ENCODE assay signal across 24 cellular contexts in the genomic region with DNA sequence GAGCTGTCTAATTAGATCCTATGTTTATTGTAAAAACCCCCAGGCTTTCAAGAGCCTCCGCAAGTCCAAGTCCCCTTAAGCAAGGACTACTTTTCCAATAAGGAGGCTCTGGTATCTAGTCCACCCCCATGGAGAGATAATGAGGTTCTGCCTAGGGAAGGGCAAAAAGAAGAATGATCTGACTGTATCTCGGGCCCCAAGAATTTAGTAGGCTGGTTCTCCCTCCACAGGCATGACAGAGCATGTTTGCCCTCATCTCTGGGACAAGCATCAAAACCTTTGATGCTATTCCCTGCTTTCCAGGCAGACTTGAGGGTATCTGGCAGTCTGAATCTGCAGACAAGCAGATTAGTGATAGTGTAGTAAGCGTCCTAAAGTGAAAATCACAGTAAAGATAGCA. TPM values are rescaled to one million over a fixed set of nuclear protein-coding genes. Genes with fewer than 3 reads are reported as not detected.
DNase-seq lines count a peak whose midpoint lies in the region; ATAC-seq and TF ChIP-seq lines count a peak whose summit lies in the region.
"Had no signal": no experiment of that assay in that cellular context is flagged by ENCODE, and none has a peak within 500 bp of the region (broad histone marks: within the 10 kb centered on the region; RNA-seq: fewer than 3 reads in every experiment).

No MANE protein-coding gene starts in this region.

- no peak overlapping the region for H3K27ac ChIP-seq in mammary epithelial cell (ENCODE audit: insufficient read depth, low read depth, low read length)
- H3K27ac ChIP-seq in neuronal stem cell (replicated peaks; ENCODE audit: low read length), result no peak overlapping the region
- H3K27ac ChIP-seq: A549; BLaER1 treated with 17β-estradiol and CSF1 and Interleukin-3, amounts not matched to agents 10 nM and 100 nM had no signal

- WGBS in mammary epithelial cell (ENCODE audit: low coverage, missing lambda C conversion rate), result 12% methylated on average over 2 of the region's 3 CpGs
- WGBS in neuronal stem cell (ENCODE audit: extremely low coverage in 2 of 2, insufficient read length in 2 of 2, insufficient replicate concordance in 1 of 2), 2 donors, result no CpG with 5 or more reads among the region's 3 CpGs

- H3K4me2 ChIP-seq in mammary epithelial cell (ENCODE audit: insufficient read depth, low read depth, low read length) (peak overlapping the region; percentile 37), neuronal stem cell (ENCODE audit: insufficient read depth, low read length, poor library complexity, severe bottlenecking) (no peak overlapping the region)
- H3K4me2 ChIP-seq: A549; BLaER1 treated with 17β-estradiol and CSF1 and Interleukin-3, amounts not matched to agents 10 nM and 100 nM; GM23338 had no signal

- in situ Hi-C loops in mammary epithelial cell (cut with MboI; ENCODE audit: low sequenced_read_pairs in 2 of 2), result no loop called here

- dilution Hi-C loops in mammary epithelial cell (cut with HindIII; ENCODE audit: low sequenced_read_pairs), result no loop called here

- no peak for ATAC-seq in activated T-cell treated with anti-CD3 and anti-CD28 coated beads, Interleukin-2, amount 50 U/mL, for 72 hours (replicated peaks in 1 of 2)
- ATAC-seq: A549, GM23338 had no signal

- no peaks in the 10 kb centered on the region for H3K36me3 Mint-ChIP-seq in MCF 10A (ENCODE audit: insufficient read depth, unreplicated experiment)
- peaks cover 0 to 6% of the 10 kb centered on the region in 2 donors for H3K36me3 Mint-ChIP-seq in activated T-cell treated with anti-CD3 and anti-CD28 coated beads, Interleukin-2, amount 50 U/mL, for 72 hours (ENCODE audit: insufficient read depth in 2 of 2)
- H3K36me3 Mint-ChIP-seq: CD14-positive monocyte had no signal

- H3K79me2 ChIP-seq in mammary epithelial cell (ENCODE audit: insufficient read depth, low read length), result no peaks in the 10 kb centered on the region

- POLR2A ChIA-PET in MCF 10A (lab: Yijun Ruan, JAX), result interaction anchor here (0.6 kb wide), 2 partner anchors 21 to 88 kb away, joined by 3 to 5 read pairs; no protein-coding TSS in a partner anchor

- H3K79me1 ChIP-seq in neuronal stem cell (ENCODE audit: low read depth, low read length), result no peaks in the 10 kb centered on the region

- H4K91ac ChIP-seq in neuronal stem cell (ENCODE audit: low read depth, low read length, poor library complexity), result no peak overlapping the region

- CTCF ChIA-PET in mammary epithelial cell (lab: Charles Lee; ENCODE audit: low non-redundant PET), result no interaction called here
- CTCF ChIA-PET in MCF 10A (lab: Yijun Ruan, JAX), result no interaction called here

- no peak overlapping the region for H3K23ac ChIP-seq in neuronal stem cell (ENCODE audit: low read depth, low read length, poor library complexity)

- intact Hi-C loops in mammary epithelial cell (cut with micrococcal nuclease) (no loop called here), MCF 10A (cut with micrococcal nuclease) (no loop called here)

- H3K9me3 ChIP-seq in mammary epithelial cell (replicated peaks; ENCODE audit: insufficient read depth, low read length) (no peaks in the 10 kb centered on the region), neuronal stem cell (replicated peaks in 1 of 2; ENCODE audit: control insufficient read depth in 2 of 2, insufficient read depth in 1 of 2, low read depth in 1 of 2, low read length in 2 of 2) (no peaks in the 10 kb centered on the region)
- H3K9me3 ChIP-seq: A549; BE2C; BLaER1 treated with 17β-estradiol and CSF1 and Interleukin-3, amounts not matched to agents 10 nM and 100 nM; HAP-1 had no signal

- no peak overlapping the region for H3K4ac ChIP-seq in neuronal stem cell (ENCODE audit: low read length)

- no peak for TF ChIP-seq CTCF in mammary epithelial cell (conservative IDR thresholded peaks at IDR 0.05 in 1 of 2, IDR thresholded peaks at IDR 0.05 in 1 of 2; ENCODE audit: extremely low read depth in 1 of 2, insufficient read depth in 1 of 2, low read depth in 1 of 2, low read length in 2 of 2)
- no peak for TF ChIP-seq CTCF in MCF 10A (IDR thresholded peaks at IDR 0.05; ENCODE audit: unreplicated experiment)

- H2BK5ac ChIP-seq in neuronal stem cell (ENCODE audit: low read length), result no peak overlapping the region

- no peak overlapping the region for H2BK12ac ChIP-seq in neuronal stem cell (ENCODE audit: low read length)

- H2AFZ ChIP-seq in mammary epithelial cell (ENCODE audit: low read depth, low read length) (peak overlapping the region; percentile 68), neuronal stem cell (ENCODE audit: low read length) (no peak overlapping the region)

- H3K9me3 Mint-ChIP-seq in MCF 10A (ENCODE audit: unreplicated experiment), result no peaks in the 10 kb centered on the region
- no peaks in the 10 kb centered on the region for H3K9me3 Mint-ChIP-seq in activated T-cell treated with anti-CD3 and anti-CD28 coated beads, Interleukin-2, amount 50 U/mL, for 72 hours
- H3K9me3 Mint-ChIP-seq: CD4-positive, alpha-beta T cell; CD8-positive, alpha-beta memory T cell; GM23338 had no signal

- no peak overlapping the region for H2AK5ac ChIP-seq in neuronal stem cell (ENCODE audit: low read depth, low read length)

- H3K14ac ChIP-seq in neuronal stem cell (ENCODE audit: low read length), result no peak overlapping the region

- H3K4me3 ChIP-seq in mammary epithelial cell (replicated peaks in 1 of 3; ENCODE audit: insufficient read depth in 1 of 3, low read depth in 2 of 3, low read length in 3 of 3), result no peak overlapping the region
- no peak overlapping the region for H3K4me3 ChIP-seq in neuronal stem cell (ENCODE audit: low read length in 2 of 2)
- H3K4me3 ChIP-seq: A549; BLaER1 treated with 17β-estradiol and CSF1 and Interleukin-3, amounts not matched to agents 10 nM and 100 nM; GM23338; HAP-1 had no signal

- H3K36me3 ChIP-seq in mammary epithelial cell (ENCODE audit: insufficient read depth, low read length) (no peaks in the 10 kb centered on the region), neuronal stem cell (replicated peaks in 1 of 2; ENCODE audit: control insufficient read depth in 2 of 2, insufficient read depth in 2 of 2, low read length in 2 of 2) (peaks cover 0 to 45% of the 10 kb centered on the region in 2 donors)
- H3K36me3 ChIP-seq: BLaER1 treated with 17β-estradiol and CSF1 and Interleukin-3, amounts not matched to agents 10 nM and 100 nM; HAP-1 had no signal

- H3K27me3 ChIP-seq in mammary epithelial cell (ENCODE audit: insufficient read depth, low read length) (no peaks in the 10 kb centered on the region), neuronal stem cell (ENCODE audit: control insufficient read depth in 3 of 3, insufficient read depth in 3 of 3, low read depth in 1 of 3, low read length in 3 of 3) (no peaks in the 10 kb centered on the region)
- H3K27me3 ChIP-seq: BE2C; BLaER1 treated with 17β-estradiol and CSF1 and Interleukin-3, amounts not matched to agents 10 nM and 100 nM had no signal

- H3K4me1 ChIP-seq in mammary epithelial cell (ENCODE audit: insufficient read depth, low read length) (peaks cover 9% of the 10 kb centered on the region), neuronal stem cell (ENCODE audit: control insufficient read depth in 2 of 2, insufficient read depth in 1 of 2, low read depth in 1 of 2, low read length in 2 of 2) (peaks cover 0 to 7% of the 10 kb centered on the region in 2 donors)
- H3K4me1 ChIP-seq: A549; BE2C; BLaER1 treated with 17β-estradiol and CSF1 and Interleukin-3, amounts not matched to agents 10 nM and 100 nM; HAP-1 had no signal

- H2BK120ac ChIP-seq in neuronal stem cell (ENCODE audit: low read depth, low read length), result no peak overlapping the region

- no peaks in the 10 kb centered on the region for H3K4me1 Mint-ChIP-seq in MCF 10A (ENCODE audit: insufficient read depth, unreplicated experiment)
- peaks cover 9% of the 10 kb centered on the region for H3K4me1 Mint-ChIP-seq in activated T-cell treated with anti-CD3 and anti-CD28 coated beads, Interleukin-2, amount 50 U/mL, for 72 hours (ENCODE audit: low read depth)
- H3K4me1 Mint-ChIP-seq: CD14-positive monocyte had no signal

- BruUV-seq in mammary epithelial cell (replicated peaks; lab: Mats Ljungman, UMichigan), result no TSS peak
- no TSS peak for BruUV-seq in MCF 10A (replicated peaks; lab: Mats Ljungman, UMichigan)

- H3K9ac ChIP-seq in mammary epithelial cell (ENCODE audit: insufficient read depth, low read length) (no peak overlapping the region), neuronal stem cell (ENCODE audit: low read depth, low read length, poor library complexity) (peak overlapping the region; percentile 3)
- H3K9ac ChIP-seq: BLaER1 treated with 17β-estradiol and CSF1 and Interleukin-3, amounts not matched to agents 10 nM and 100 nM had no signal

- no peak for DNase-seq in mammary epithelial cell
- DNase-seq in MCF 10A (ENCODE audit: unreplicated experiment), result no peak
- peak; percentile 55 for DNase-seq in islet precursor cell
- no peak for DNase-seq in neuronal stem cell (ENCODE audit: low spot score)
- DNase-seq in activated T-cell treated with anti-CD3 and anti-CD28 coated beads, Interleukin-2, amount 50 U/mL, for 72 hours, result no peak
- DNase-seq in SHP77 treated with DMSO at 0.1 percent for 48 hours (lab: John Stamatoyannopoulos, UW), result no peak
- no peak for DNase-seq in HCEC 1CT
- DNase-seq: 8988T; ACHN; AML-193; BE2C; Calu3; CD4-positive, alpha-beta T cell; CD8-positive, alpha-beta memory T cell; COR-L47; DMS53; DMS79 treated with DMSO at 0.1 percent for 48 hours; GF-D8 had no signal

- no peak overlapping the region for H3K18ac ChIP-seq in neuronal stem cell (ENCODE audit: low read length)

- peaks cover 76% of the 10 kb centered on the region for H3K27me3 Mint-ChIP-seq in MCF 10A (ENCODE audit: insufficient read depth, unreplicated experiment)
- H3K27me3 Mint-ChIP-seq in activated T-cell treated with anti-CD3 and anti-CD28 coated beads, Interleukin-2, amount 50 U/mL, for 72 hours (ENCODE audit: low read depth), result no peaks in the 10 kb centered on the region
- H3K27me3 Mint-ChIP-seq: CD4-positive, alpha-beta T cell had no signal

- no peak overlapping the region for H2BK15ac ChIP-seq in neuronal stem cell (ENCODE audit: low read length)

- H3K4me3 Mint-ChIP-seq in MCF 10A (ENCODE audit: unreplicated experiment), result no peak overlapping the region
- no peak overlapping the region for H3K4me3 Mint-ChIP-seq in activated T-cell treated with anti-CD3 and anti-CD28 coated beads, Interleukin-2, amount 50 U/mL, for 72 hours
- H3K4me3 Mint-ChIP-seq: CD14-positive monocyte; CD4-positive, alpha-beta T cell; GM23338 had no signal

- no peak overlapping the region for H3K27ac Mint-ChIP-seq in MCF 10A (ENCODE audit: low read depth, unreplicated experiment)
- H3K27ac Mint-ChIP-seq in activated T-cell treated with anti-CD3 and anti-CD28 coated beads, Interleukin-2, amount 50 U/mL, for 72 hours, result no peak overlapping the region
- H3K27ac Mint-ChIP-seq: CD14-positive monocyte; CD4-positive, alpha-beta T cell; CD8-positive, alpha-beta memory T cell; GM23338 had no signal

- H4K20me1 ChIP-seq in mammary epithelial cell (ENCODE audit: insufficient read depth, low read length), result no peaks in the 10 kb centered on the region
- H4K20me1 ChIP-seq: BLaER1 treated with 17β-estradiol and CSF1 and Interleukin-3, amounts not matched to agents 10 nM and 100 nM had no signal

- no peak overlapping the region for H4K8ac ChIP-seq in neuronal stem cell (ENCODE audit: low read depth, low read length)

RNA-seq across cellular contexts. Expression of a gene that starts 19.0 kb away (rescaled TPM):
- total RNA-seq in mammary epithelial cell (1 to 10 TPM in 1 of 2 donors, not detected in 1; 1.8 TPM), MCF 10A (2022) (not detected in 2 replicates)
- polyA plus RNA-seq in mammary epithelial cell, result 0.16 TPM
- polyA minus RNA-seq in mammary epithelial cell, result not detected
- polyA plus RNA-seq in neuronal stem cell (2013, experiment 1 of 2), result 0.15 TPM
- 0.14 TPM for polyA plus RNA-seq in neuronal stem cell (2013, experiment 2 of 2)
- total RNA-seq in activated T-cell treated with anti-CD3 and anti-CD28 coated beads, Interleukin-2, amount 50 U/mL, for 72 hours, result 10 to 100 TPM; 15.5 to 20.1 TPM
- total RNA-seq: G401 had no signal

RNA-seq across cellular contexts. Expression of a gene that starts 46.5 kb away (rescaled TPM):
- total RNA-seq in mammary epithelial cell (1 to 10 TPM in 1 of 2 donors, under 1 TPM in 1; 0.26 to 2.3 TPM), MCF 10A (2022) (0.40 TPM in 1 of 2 replicates, not detected in the other)
- 0.33 TPM for polyA plus RNA-seq in mammary epithelial cell
- polyA minus RNA-seq in mammary epithelial cell, result not detected
- polyA plus RNA-seq in neuronal stem cell (2013, experiment 1 of 2), result 0.31 TPM
- 0.36 TPM for polyA plus RNA-seq in neuronal stem cell (2013, experiment 2 of 2)
- 1 to 10 TPM; 1.1 to 2.3 TPM for total RNA-seq in activated T-cell treated with anti-CD3 and anti-CD28 coated beads, Interleukin-2, amount 50 U/mL, for 72 hours
- total RNA-seq: G401 had no signal
- polyA plus RNA-seq: A549, CD14-positive monocyte had no signal

Comparison
In these comparisons a context has a peak if more than half of its experiments do, and no peak if none do; other contexts are left out.
1. RNA of a gene that starts 19.0 kb away (total RNA-seq): 15.5 to 20.1 TPM in activated T-cell treated with anti-CD3 and anti-CD28 coated beads, Interleukin-2, amount 50 U/mL, for 72 hours; 1.8 TPM in mammary epithelial cell and not detected in MCF 10A; every median in the first group is over 4 times any median in the second.